ENCODE assay signal across 22 cellular contexts in genomic region chr5:178313316-178313715, GRCh38.
A peak's percentile ranks its signal among the peaks of the same experiment; 100 is the strongest.
DNase-seq lines count a peak whose midpoint lies in the region; ATAC-seq and TF ChIP-seq lines count a peak whose summit lies in the region.
"Had no signal": no experiment of that assay in that cellular context is flagged by ENCODE, and none has a peak within 500 bp of the region (broad histone marks: within the 10 kb centered on the region; RNA-seq: fewer than 3 reads in every experiment).

No MANE protein-coding gene starts in this region.

- no peak overlapping the region for H3K4me3 ChIP-seq in upper lobe of right lung
- H3K4me3 ChIP-seq: Peyer's patch, SK-N-MC had no signal

- intact Hi-C loops in upper lobe of right lung (cut with DNase I): no loop called here
- intact Hi-C loops in sciatic nerve (cut with DNase I): no loop called here

- H3K4me3 Mint-ChIP-seq in WTC11: no peak overlapping the region
- peak overlapping the region; percentile 10 for H3K4me3 Mint-ChIP-seq in endothelial cell (ENCODE audit: unreplicated experiment)
- H3K4me3 Mint-ChIP-seq in nephron: no peak overlapping the region
- H3K4me3 Mint-ChIP-seq: HFFc6 had no signal

- H3K27ac ChIP-seq in upper lobe of right lung: peak overlapping the region; percentile 3
- H3K27ac ChIP-seq: C4-2B, SK-N-MC had no signal

- H3K27me3 Mint-ChIP-seq in WTC11 (ENCODE audit: low read depth) (no peaks in the 10 kb centered on the region; the same call in 1 of the 2 replicates), endothelial cell (ENCODE audit: unreplicated experiment) (peaks cover 8% of the 10 kb centered on the region), nephron (ENCODE audit: low read depth) (peaks cover 26% of the 10 kb centered on the region)

- ATAC-seq in WTC11 (no peak), upper lobe of right lung (no peak), sciatic nerve (no peak)

- H3K4me1 Mint-ChIP-seq in WTC11 (peaks cover 9% of the 10 kb centered on the region), endothelial cell (ENCODE audit: unreplicated experiment) (peaks cover 11% of the 10 kb centered on the region), nephron (peaks cover 54% of the 10 kb centered on the region)

- CTCF ChIA-PET in WTC11 (lab: Charles Lee): interaction anchor here (0.9 kb wide), 1 partner anchor 148 kb away, joined by 3 read pairs; no protein-coding TSS in a partner anchor

- H3K9me3 Mint-ChIP-seq in WTC11: peaks cover 8% of the 10 kb centered on the region
- no peaks in the 10 kb centered on the region for H3K9me3 Mint-ChIP-seq in endothelial cell (ENCODE audit: unreplicated experiment)
- no peaks in the 10 kb centered on the region for H3K9me3 Mint-ChIP-seq in nephron

- peaks cover 3% of the 10 kb centered on the region for H3K4me1 ChIP-seq in upper lobe of right lung
- H3K4me1 ChIP-seq: Peyer's patch had no signal

- H3K36me3 Mint-ChIP-seq in WTC11 (no peaks in the 10 kb centered on the region), endothelial cell (ENCODE audit: low read depth, unreplicated experiment) (peaks cover 13% of the 10 kb centered on the region), nephron (ENCODE audit: low read depth) (no peaks in the 10 kb centered on the region)

- no peaks in the 10 kb centered on the region for H3K9me3 ChIP-seq in upper lobe of right lung
- H3K9me3 ChIP-seq: Peyer's patch had no signal

- H3K27ac Mint-ChIP-seq in WTC11: 0 out of 2 replicates have a peak overlapping the region, but pooled peaks have one; percentile 70
- H3K27ac Mint-ChIP-seq in endothelial cell (ENCODE audit: unreplicated experiment): no peak overlapping the region
- H3K27ac Mint-ChIP-seq in nephron: peak overlapping the region; percentile 79 to 89 (median 85)
- H3K27ac Mint-ChIP-seq: HFFc6 had no signal

- TF ChIP-seq CTCF in WTC11 (IDR thresholded peaks at IDR 0.05): no peak
- no peak for TF ChIP-seq CTCF in endothelial cell (IDR thresholded peaks at IDR 0.05; ENCODE audit: unreplicated experiment)
- TF ChIP-seq CTCF in nephron (IDR thresholded peaks at IDR 0.05; ENCODE audit: unreplicated experiment in 3 of 3): no peak
- TF ChIP-seq CTCF in upper lobe of right lung (IDR thresholded peaks at IDR 0.05): no peak

- POLR2A ChIA-PET in WTC11 (lab: Charles Lee): no interaction called here

- DNase-seq in WTC11 (ENCODE audit: low spot score) (no peak), endothelial cell (ENCODE audit: low spot score) (no peak), upper lobe of right lung (peak; percentile 41), NCI-H774 (lab: John Stamatoyannopoulos, UW) (no peak), sciatic nerve (ENCODE audit: low spot score) (no peak), EL (no peak)
- DNase-seq: ACHN, COR-L47, GDM1, HFFc6, IMR-90, Karpas-422, NCI-H1092, NCI-H1436 treated with DMSO at 0.1 percent for 48 hours, NCI-H2029 treated with DMSO at 0.1 percent for 48 hours, NCI-H2171, NCI-H446, NCI-H526 treated with DMSO at 0.1 percent for 48 hours had no signal

- H3K36me3 ChIP-seq in upper lobe of right lung: no peaks in the 10 kb centered on the region
- H3K36me3 ChIP-seq: Peyer's patch had no signal

- H3K27me3 ChIP-seq in upper lobe of right lung: no peaks in the 10 kb centered on the region
- H3K27me3 ChIP-seq: Peyer's patch had no signal

TF ChIP-seq in WTC11, 78 proteins besides CTCF, POLR2A, EP300 and RAD21:
- TF ChIP-seq EMX1 (CRISPR knock-in tag; IDR thresholded peaks at IDR 0.05): no peak
- no peak for TF ChIP-seq HMGXB4 (CRISPR knock-in tag; IDR thresholded peaks at IDR 0.05)
- no peak for TF ChIP-seq JUN (CRISPR knock-in tag; IDR thresholded peaks at IDR 0.05)
- no peak for TF ChIP-seq GTF2I (CRISPR knock-in tag; conservative IDR thresholded peaks at IDR 0.05)
- no peak for TF ChIP-seq NFE2L1 (CRISPR knock-in tag; IDR thresholded peaks at IDR 0.05)
- TF ChIP-seq ZNF396 (CRISPR knock-in tag; IDR thresholded peaks at IDR 0.05; ENCODE audit: borderline replicate concordance): no peak
